In the genomic region with DNA sequence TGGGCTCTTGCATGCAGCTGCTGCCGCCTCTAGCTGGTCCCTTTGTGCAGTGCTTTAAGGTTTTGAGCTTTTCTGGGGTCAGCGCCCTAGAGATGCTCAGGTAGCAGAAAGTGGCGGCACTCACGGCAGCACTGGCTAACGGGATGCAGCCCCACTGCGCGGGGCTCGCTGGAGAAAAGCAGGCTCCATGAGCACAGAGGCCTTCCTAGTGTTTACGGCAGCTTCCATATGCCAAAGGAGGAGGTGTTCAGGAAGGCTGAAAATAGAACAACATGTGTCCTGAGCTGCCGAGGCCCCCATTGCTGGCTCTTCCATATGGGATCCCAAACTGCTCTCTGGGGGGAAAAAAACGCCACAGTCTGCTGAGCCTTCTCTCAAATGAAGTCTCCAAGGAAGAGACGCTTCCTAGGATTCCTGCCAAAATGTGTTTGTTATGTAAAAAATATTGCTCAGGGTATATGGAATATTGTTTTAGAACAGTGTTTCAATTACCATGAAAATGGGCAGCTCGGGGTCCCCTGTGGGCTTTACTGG, we compare ENCODE assay signal across 25 cellular contexts.
DNase-seq lines count a peak whose midpoint lies in the region; ATAC-seq and TF ChIP-seq lines count a peak whose summit lies in the region.
"Had no signal": no experiment of that assay in that cellular context is flagged by ENCODE, and none has a peak within 500 bp of the region (broad histone marks: within the 10 kb centered on the region; RNA-seq: fewer than 3 reads in every experiment).

No MANE protein-coding gene starts in this region.

- intact Hi-C loops in Caco-2 (cut with micrococcal nuclease; ENCODE audit: unreplicated experiment) = no loop called here

- no peak overlapping the region for H3K4me3 Mint-ChIP-seq in activated T-cell treated with anti-CD3 and anti-CD28 coated beads, Interleukin-2, amount 50 U/mL, for 24 hours
- H3K4me3 Mint-ChIP-seq in Caco-2 (ENCODE audit: unreplicated experiment) (no peak overlapping the region), brain (peak overlapping the region in 2 of 5 experiments; percentile 46 to 49), neural crest cell (peak overlapping the region; percentile 31)
- H3K4me3 Mint-ChIP-seq: activated CD4-positive, alpha-beta T cell treated with anti-CD3 and anti-CD28 coated beads for 36 hours; activated naive CD8-positive, alpha-beta T cell treated with anti-CD3 and anti-CD28 coated beads for 36 hours; activated T-cell treated with anti-CD3 and anti-CD28 coated beads, Interleukin-2, amount 50 U/mL, for 4 hours; B cell had no signal

- H3K27me3 ChIP-seq in Caco-2 (replicated peaks; ENCODE audit: control insufficient read depth, insufficient read depth, low read length) (no peaks in the 10 kb centered on the region), WERI-Rb-1 (ENCODE audit: insufficient read depth, low read depth, severe bottlenecking) (no peaks in the 10 kb centered on the region)
- H3K27me3 ChIP-seq: ascending aorta, MG63 had no signal

- no TSS peak for BruUV-seq in Caco-2 (replicated peaks; lab: Mats Ljungman, UMichigan)

- no peak for TF ChIP-seq CTCF in Caco-2 (IDR thresholded peaks at IDR 0.05; ENCODE audit: insufficient read depth in 1 of 2, low read depth in 1 of 2, low read length in 1 of 2, severe bottlenecking in 1 of 2, unreplicated experiment in 1 of 2)
- no peak for TF ChIP-seq CTCF in brain (conservative IDR thresholded peaks at IDR 0.05)
- TF ChIP-seq CTCF in neural crest cell (conservative IDR thresholded peaks at IDR 0.05) = no peak
- TF ChIP-seq CTCF in WERI-Rb-1 (IDR thresholded peaks at IDR 0.05; ENCODE audit: low read depth, low read length) = no peak

- ATAC-seq in GM19463 (IDR thresholded peaks at IDR 0.05; ENCODE audit: unreplicated experiment) = no peak
- ATAC-seq: A549; activated CD4-positive, alpha-beta T cell treated with anti-CD3 and anti-CD28 coated beads for 36 hours; activated T-cell treated with anti-CD3 and anti-CD28 coated beads, Interleukin-2, amount 50 U/mL, for 4 hours; left ventricle myocardium superior had no signal

- H3K36me3 Mint-ChIP-seq in activated T-cell treated with anti-CD3 and anti-CD28 coated beads, Interleukin-2, amount 50 U/mL, for 24 hours (ENCODE audit: low read depth) = peaks cover 80% of the 10 kb centered on the region
- H3K36me3 Mint-ChIP-seq in Caco-2 (ENCODE audit: insufficient read depth, unreplicated experiment) (peaks cover 48% of the 10 kb centered on the region), brain (peaks cover 84% of the 10 kb centered on the region), neural crest cell (ENCODE audit: low read depth) (peaks cover 8% of the 10 kb centered on the region)

- H3K27me3 Mint-ChIP-seq in activated T-cell treated with anti-CD3 and anti-CD28 coated beads, Interleukin-2, amount 50 U/mL, for 24 hours = no peaks in the 10 kb centered on the region
- H3K27me3 Mint-ChIP-seq in Caco-2 (ENCODE audit: insufficient read depth, unreplicated experiment) (no peaks in the 10 kb centered on the region), brain (peaks cover 3% of the 10 kb centered on the region), neural crest cell (ENCODE audit: low read depth) (no peaks in the 10 kb centered on the region)
- H3K27me3 Mint-ChIP-seq: activated CD4-positive, alpha-beta T cell treated with anti-CD3 and anti-CD28 coated beads for 36 hours; activated naive CD8-positive, alpha-beta T cell treated with anti-CD3 and anti-CD28 coated beads for 36 hours had no signal

- no peaks in the 10 kb centered on the region for H3K4me1 ChIP-seq in Caco-2
- H3K4me1 ChIP-seq: A549, ascending aorta had no signal

- no peak for DNase-seq in activated T-cell treated with anti-CD3 and anti-CD28 coated beads, Interleukin-2, amount 50 U/mL, for 24 hours
- no peak for DNase-seq in activated T-cell treated with anti-CD3 and anti-CD28 coated beads, Interleukin-2, amount 50 U/mL, for 48 hours
- no peak for DNase-seq in Caco-2
- DNase-seq in neural crest cell (ENCODE audit: low read depth, low spot score) = no peak
- DNase-seq in WERI-Rb-1 = no peak
- DNase-seq in SW480 (ENCODE audit: low spot score) = no peak
- DNase-seq: activated CD4-positive, alpha-beta T cell treated with anti-CD3 and anti-CD28 coated beads for 36 hours; activated naive CD8-positive, alpha-beta T cell treated with anti-CD3 and anti-CD28 coated beads for 36 hours; activated T-cell treated with anti-CD3 and anti-CD28 coated beads, Interleukin-2, amount 50 U/mL, for 4 hours; caudate nucleus; COR-L47; DMS79 treated with DMSO at 0.1 percent for 48 hours; KG1; left ventricle myocardium superior; MG63; nucleus accumbens; small intestine; stimulated activated CD8-positive, alpha-beta memory T cell treated with anti-CD3 and anti-CD28 coated beads, Interleukin-4, amount 100 ng/mL, for 48 hours; trophoblast cell had no signal

- CTCF ChIA-PET in Caco-2 (lab: Charles Lee) = interaction anchor here (0.6 to 1.8 kb wide), 3 partner anchors 33 to 1104 kb away, joined by 3 to 19 read pairs (median 5); no protein-coding TSS in a partner anchor

- POLR2A ChIA-PET in Caco-2 (lab: Charles Lee) = no interaction called here

- H3K36me3 ChIP-seq in Caco-2 (ENCODE audit: control insufficient read depth, insufficient read depth, low read length) (no peaks in the 10 kb centered on the region; the same call in 1 of the 2 replicates), WERI-Rb-1 (peaks cover 38% of the 10 kb centered on the region)

- H3K9me3 ChIP-seq in Caco-2 (no peaks in the 10 kb centered on the region), WERI-Rb-1 (ENCODE audit: severe bottlenecking) (no peaks in the 10 kb centered on the region)
- H3K9me3 ChIP-seq: A549, ascending aorta, MG63 had no signal

- peak overlapping the region; percentile 68 for H3K27ac Mint-ChIP-seq in activated T-cell treated with anti-CD3 and anti-CD28 coated beads, Interleukin-2, amount 50 U/mL, for 24 hours
- H3K27ac Mint-ChIP-seq in Caco-2 (ENCODE audit: unreplicated experiment) (peak overlapping the region; percentile 76), brain (peak overlapping the region; percentile 27 to 98 (median 91)), neural crest cell (ENCODE audit: unreplicated experiment) (no peak overlapping the region)

- H3K27ac ChIP-seq in WERI-Rb-1 = no peak overlapping the region
- H3K27ac ChIP-seq: ascending aorta, RWPE1 had no signal

- H3K9me3 Mint-ChIP-seq in activated T-cell treated with anti-CD3 and anti-CD28 coated beads, Interleukin-2, amount 50 U/mL, for 24 hours = no peaks in the 10 kb centered on the region
- H3K9me3 Mint-ChIP-seq in Caco-2 (ENCODE audit: unreplicated experiment) (no peaks in the 10 kb centered on the region), brain (no peaks in the 10 kb centered on the region), neural crest cell (no peaks in the 10 kb centered on the region)
- H3K9me3 Mint-ChIP-seq: activated naive CD8-positive, alpha-beta T cell treated with anti-CD3 and anti-CD28 coated beads for 36 hours; activated T-cell treated with anti-CD3 and anti-CD28 coated beads, Interleukin-2, amount 50 U/mL, for 4 hours had no signal

- H3K4me3 ChIP-seq in Caco-2 (ENCODE audit: low read depth, low read length) = no peak overlapping the region
- no peak overlapping the region for H3K4me3 ChIP-seq in WERI-Rb-1 (ENCODE audit: low read depth, low read length)
- H3K4me3 ChIP-seq: A549, ascending aorta, MG63 had no signal

- peaks cover 30% of the 10 kb centered on the region for H3K4me1 Mint-ChIP-seq in activated T-cell treated with anti-CD3 and anti-CD28 coated beads, Interleukin-2, amount 50 U/mL, for 24 hours (ENCODE audit: low read depth)
- H3K4me1 Mint-ChIP-seq in Caco-2 (ENCODE audit: low read depth, unreplicated experiment) (peaks cover 24% of the 10 kb centered on the region), brain (peaks cover 24% of the 10 kb centered on the region), neural crest cell (peaks cover 16% of the 10 kb centered on the region)
- H3K4me1 Mint-ChIP-seq: B cell had no signal
